Comparison of ENCODE assay signal across 9 cellular contexts in genomic region chr9:136711751-136712689, GRCh38. TPM values are rescaled to one million over a fixed set of nuclear protein-coding genes. Genes with fewer than 3 reads are reported as not detected.
DNase-seq lines count a peak whose midpoint lies in the region; ATAC-seq and TF ChIP-seq lines count a peak whose summit lies in the region.
"Had no signal": no experiment of that assay in that cellular context is flagged by ENCODE, and none has a peak within 500 bp of the region (broad histone marks: within the 10 kb centered on the region; RNA-seq: fewer than 3 reads in every experiment).

Gene DIPK1B (plus strand): TSS chr9:136712572. CDS start chr9:136712666, 94 bp downstream.

- CTCF ChIA-PET in activated CD4-positive, alpha-beta T cell treated with anti-CD3 and anti-CD28 coated beads for 36 hours (lab: Charles Lee), result no interaction called here

- H3K27me3 Mint-ChIP-seq in activated CD4-positive, alpha-beta T cell treated with anti-CD3 and anti-CD28 coated beads for 36 hours, result peaks cover 27% of the 10 kb centered on the region
- peaks cover 19% of the 10 kb centered on the region for H3K27me3 Mint-ChIP-seq in nephron progenitor cell (ENCODE audit: low read depth, poor library complexity)

- no peak within 1 kb of the TSS for H2AFZ ChIP-seq in OCI-LY3 (ENCODE audit: low read depth, low read length)

- H3K27ac Mint-ChIP-seq in activated CD4-positive, alpha-beta T cell treated with anti-CD3 and anti-CD28 coated beads for 36 hours, result no peak within 1 kb of the TSS
- no peak within 1 kb of the TSS for H3K27ac Mint-ChIP-seq in nephron progenitor cell

- H3K9me3 Mint-ChIP-seq in activated CD4-positive, alpha-beta T cell treated with anti-CD3 and anti-CD28 coated beads for 36 hours (ENCODE audit: low read depth), result no peaks in the 10 kb centered on the region
- H3K9me3 Mint-ChIP-seq in nephron progenitor cell, result no peaks in the 10 kb centered on the region

- H3K79me2 ChIP-seq in OCI-LY3 (ENCODE audit: low read length), result no peaks in the 10 kb centered on the region

- H3K4me2 ChIP-seq in OCI-LY3 (ENCODE audit: low read length), result peak within 1 kb of the TSS; percentile 72

- intact Hi-C loops in activated CD4-positive, alpha-beta T cell treated with anti-CD3 and anti-CD28 coated beads for 36 hours (cut with DNase I, micrococcal nuclease), result no loop called here

- peak; percentile 25 for DNase-seq in activated CD4-positive, alpha-beta T cell treated with anti-CD3 and anti-CD28 coated beads for 36 hours
- DNase-seq in activated CD4-positive, alpha-beta T cell treated with anti-CD3 and anti-CD28 coated beads, Interleukin-2, amount 50 U/mL, for 1 hour, result no peak
- DNase-seq in nephron progenitor cell, result peak; percentile 83
- DNase-seq in NCI-H187 (lab: John Stamatoyannopoulos, UW), result no peak
- no peak for DNase-seq in NOMO-1 treated with dmso at 0.1 percent for 144 hours (lab: John Stamatoyannopoulos, UW; ENCODE audit: unreplicated experiment)

- H3K4me1 ChIP-seq in OCI-LY3 (ENCODE audit: low read length) (no peaks in the 10 kb centered on the region), endocrine pancreas (ENCODE audit: control insufficient read depth, insufficient read depth, low read length) (no peaks in the 10 kb centered on the region)

- H3K4me3 Mint-ChIP-seq in activated CD4-positive, alpha-beta T cell treated with anti-CD3 and anti-CD28 coated beads for 36 hours, result peak within 1 kb of the TSS; percentile 14
- peak within 1 kb of the TSS; percentile 84 for H3K4me3 Mint-ChIP-seq in nephron progenitor cell

- H3K27me3 ChIP-seq in OCI-LY3 (ENCODE audit: low read depth, low read length), result peaks cover 4% of the 10 kb centered on the region; the same call in 1 of the 2 replicates
- H3K27me3 ChIP-seq in endocrine pancreas (ENCODE audit: control insufficient read depth, insufficient read depth, low read length), result no peaks in the 10 kb centered on the region

- H4K20me1 ChIP-seq in OCI-LY3 (ENCODE audit: insufficient read depth, low read length), result no peaks in the 10 kb centered on the region

- H3K4me3 ChIP-seq in OCI-LY3 (ENCODE audit: low read length), result peak within 1 kb of the TSS; percentile 81
- H3K4me3 ChIP-seq in endocrine pancreas (ENCODE audit: control insufficient read depth, insufficient read depth, low read length), result no peak within 1 kb of the TSS

- H3K9ac ChIP-seq in OCI-LY3 (ENCODE audit: low read length) (peak within 1 kb of the TSS; percentile 63), endocrine pancreas (ENCODE audit: control insufficient read depth, insufficient read depth, low read length) (peak within 1 kb of the TSS; percentile 71)

- TF ChIP-seq CTCF in OCI-LY3 (IDR thresholded peaks at IDR 0.05; ENCODE audit: low read depth, low read length) (no peak), nephron progenitor cell (IDR thresholded peaks at IDR 0.05) (no peak)

- no peak within 1 kb of the TSS for H3K27ac ChIP-seq in OCI-LY3 (ENCODE audit: low read length)

- H3K4me1 Mint-ChIP-seq in activated CD4-positive, alpha-beta T cell treated with anti-CD3 and anti-CD28 coated beads for 36 hours, result peaks cover 2% of the 10 kb centered on the region
- H3K4me1 Mint-ChIP-seq in nephron progenitor cell, result peaks cover 30% of the 10 kb centered on the region

- H3K36me3 Mint-ChIP-seq in activated CD4-positive, alpha-beta T cell treated with anti-CD3 and anti-CD28 coated beads for 36 hours (ENCODE audit: low read depth), result no peaks in the 10 kb centered on the region
- H3K36me3 Mint-ChIP-seq in nephron progenitor cell (ENCODE audit: low read depth), result no peaks in the 10 kb centered on the region

- H3K36me3 ChIP-seq in OCI-LY3 (replicated peaks; ENCODE audit: low read depth, low read length), result no peaks in the 10 kb centered on the region
- no peaks in the 10 kb centered on the region for H3K36me3 ChIP-seq in endocrine pancreas (ENCODE audit: control insufficient read depth, insufficient read depth, low read length)

- H3K9me3 ChIP-seq in OCI-LY3 (ENCODE audit: insufficient read depth, low read length), result no peaks in the 10 kb centered on the region
- H3K9me3 ChIP-seq in endocrine pancreas (ENCODE audit: control insufficient read depth, low read length), result no peaks in the 10 kb centered on the region

- POLR2A ChIA-PET in activated CD4-positive, alpha-beta T cell treated with anti-CD3 and anti-CD28 coated beads for 36 hours (lab: Charles Lee), result no interaction called here

- peak; percentile 26 for ATAC-seq in activated CD4-positive, alpha-beta T cell treated with anti-CD3 and anti-CD28 coated beads for 36 hours
- ATAC-seq in GM21423 (IDR thresholded peaks at IDR 0.05; ENCODE audit: unreplicated experiment), result no peak

RNA-seq across cellular contexts. Expression of gene DIPK1B, which starts in this region (rescaled TPM):
- total RNA-seq in activated CD4-positive, alpha-beta T cell treated with anti-CD3 and anti-CD28 coated beads for 36 hours, result under 1 TPM; 0.21 to 0.25 TPM
- total RNA-seq: activated CD8-positive, alpha-beta memory T cell treated with anti-CD3 and anti-CD28 coated beads for 36 hours had no signal

Comparison
In these comparisons a context has a peak if more than half of its experiments do, and no peak if none do; other contexts are left out.
1. Peak in DNase-seq and ATAC-seq in activated CD4-positive, alpha-beta T cell treated with anti-CD3 and anti-CD28 coated beads for 36 hours; RNA of the gene not detected or under 1 TPM.